In genomic region chr2:111698743-111699554, GRCh38 we compare ENCODE assay signal across 8 cellular contexts.
DNase-seq lines count a peak whose midpoint lies in the region; ATAC-seq and TF ChIP-seq lines count a peak whose summit lies in the region.

No MANE protein-coding gene starts in this region.

- H3K36me3 Mint-ChIP-seq in GM23338 (ENCODE audit: low read depth) = peaks cover 13% of the 10 kb centered on the region; the same call in 2 of the 3 replicates
- H3K36me3 Mint-ChIP-seq in activated CD4-positive, alpha-beta T cell treated with anti-CD3 and anti-CD28 coated beads, Interleukin-2, amount 10 ng/mL, durations not matched to agents 7 days and 5 days (ENCODE audit: low read depth) = peaks cover 2% of the 10 kb centered on the region
- peaks cover 9 to 10% of the 10 kb centered on the region in 2 donors for H3K36me3 Mint-ChIP-seq in stimulated activated naive B cell treated with anti-CD40 and anti-IgM and Interleukin-4, amounts not matched to agents 10 μg/mL and 1 μg/mL and 100 μg/mL, for 72 hours

- no peaks in the 10 kb centered on the region for H4K20me1 ChIP-seq in GM23338 (replicated peaks; ENCODE audit: insufficient read depth)

- POLR2A ChIA-PET in activated CD4-positive, alpha-beta T cell treated with anti-CD3 and anti-CD28 coated beads, Interleukin-2, amount 10 ng/mL, durations not matched to agents 7 days and 5 days (lab: Charles Lee) = no interaction called here

- no peak for ATAC-seq in GM23338
- ATAC-seq in stimulated activated naive B cell treated with anti-CD40 and anti-IgM and Interleukin-4, amounts not matched to agents 10 μg/mL and 1 μg/mL and 100 μg/mL, for 72 hours (replicated peaks) = peak; percentile 67 to 71

- H3K4me1 ChIP-seq in GM23338 (ENCODE audit: insufficient read depth) = peaks cover 4% of the 10 kb centered on the region; the same call in 1 of the 2 replicates
- H3K4me1 ChIP-seq in effector memory CD4-positive, alpha-beta T cell (ENCODE audit: control insufficient read depth, insufficient read depth, low read length, poor library complexity, severe bottlenecking) = peaks cover 4% of the 10 kb centered on the region

- no peak overlapping the region for H3K4me3 Mint-ChIP-seq in GM23338
- H3K4me3 Mint-ChIP-seq in activated CD4-positive, alpha-beta T cell treated with anti-CD3 and anti-CD28 coated beads, Interleukin-2, amount 10 ng/mL, durations not matched to agents 7 days and 5 days = peak overlapping the region; percentile 26
- peak overlapping the region; percentile 25 to 34 for H3K4me3 Mint-ChIP-seq in stimulated activated naive B cell treated with anti-CD40 and anti-IgM and Interleukin-4, amounts not matched to agents 10 μg/mL and 1 μg/mL and 100 μg/mL, for 72 hours

- H3K4me1 Mint-ChIP-seq in GM23338 = peaks cover 20% of the 10 kb centered on the region
- H3K4me1 Mint-ChIP-seq in activated CD4-positive, alpha-beta T cell treated with anti-CD3 and anti-CD28 coated beads, Interleukin-2, amount 10 ng/mL, durations not matched to agents 7 days and 5 days = peaks cover 46% of the 10 kb centered on the region
- H3K4me1 Mint-ChIP-seq in stimulated activated naive B cell treated with anti-CD40 and anti-IgM and Interleukin-4, amounts not matched to agents 10 μg/mL and 1 μg/mL and 100 μg/mL, for 72 hours = peaks cover 29 to 49% of the 10 kb centered on the region in 2 donors

- no peaks in the 10 kb centered on the region for H3K27me3 ChIP-seq in GM23338 (ENCODE audit: insufficient read depth)
- H3K27me3 ChIP-seq in effector memory CD4-positive, alpha-beta T cell (replicated peaks; ENCODE audit: control insufficient read depth, insufficient read depth, low read length, poor library complexity, severe bottlenecking) = no peaks in the 10 kb centered on the region

- H3K27ac ChIP-seq in GM23338 (ENCODE audit: low read depth) = no peak overlapping the region
- no peak overlapping the region for H3K27ac ChIP-seq in effector memory CD4-positive, alpha-beta T cell (ENCODE audit: insufficient read depth, low read length, poor library complexity, severe bottlenecking)

- peak overlapping the region; percentile 83; the same call in 1 of the 2 replicates for H2AFZ ChIP-seq in GM23338

- CTCF ChIA-PET in activated CD4-positive, alpha-beta T cell treated with anti-CD3 and anti-CD28 coated beads, Interleukin-2, amount 10 ng/mL, durations not matched to agents 7 days and 5 days (lab: Charles Lee) = interaction anchor here (0.6 to 7.2 kb wide), 5 partner anchors 10 to 452 kb away, joined by 3 to 38 read pairs (median 4); no protein-coding TSS in a partner anchor

- no peaks in the 10 kb centered on the region for H3F3A ChIP-seq in GM23338 (replicated peaks; ENCODE audit: low read depth)

- H3K79me2 ChIP-seq in GM23338 (replicated peaks; ENCODE audit: insufficient read depth) = no peaks in the 10 kb centered on the region

- TF ChIP-seq CTCF in AG10803 (conservative IDR thresholded peaks at IDR 0.05; ENCODE audit: low read length) (peak; percentile 63), GM23338 (conservative IDR thresholded peaks at IDR 0.05; ENCODE audit: low read depth in 2 of 2) (peak in 1 of 2 experiments; percentile 56; a peak in 2 of 4 replicates)

- H3K4me2 ChIP-seq in GM23338 = no peak overlapping the region

- H3K9me3 Mint-ChIP-seq in GM23338 = peaks cover 4% of the 10 kb centered on the region; the same call in 1 of the 3 replicates
- peaks cover 5% of the 10 kb centered on the region for H3K9me3 Mint-ChIP-seq in activated CD4-positive, alpha-beta T cell treated with anti-CD3 and anti-CD28 coated beads, Interleukin-2, amount 10 ng/mL, durations not matched to agents 7 days and 5 days
- peaks cover 3 to 4% of the 10 kb centered on the region in 2 donors for H3K9me3 Mint-ChIP-seq in stimulated activated naive B cell treated with anti-CD40 and anti-IgM and Interleukin-4, amounts not matched to agents 10 μg/mL and 1 μg/mL and 100 μg/mL, for 72 hours

- H3K9me3 ChIP-seq in effector memory CD4-positive, alpha-beta T cell (ENCODE audit: control insufficient read depth, low read length) = no peaks in the 10 kb centered on the region

- no peaks in the 10 kb centered on the region for H3K9me2 ChIP-seq in GM23338 (ENCODE audit: insufficient read depth)

- H3K27me3 Mint-ChIP-seq in GM23338 (ENCODE audit: insufficient read depth, low read depth, poor library complexity) = peaks cover 18% of the 10 kb centered on the region
- peaks cover 12% of the 10 kb centered on the region for H3K27me3 Mint-ChIP-seq in activated CD4-positive, alpha-beta T cell treated with anti-CD3 and anti-CD28 coated beads, Interleukin-2, amount 10 ng/mL, durations not matched to agents 7 days and 5 days
- H3K27me3 Mint-ChIP-seq in stimulated activated naive B cell treated with anti-CD40 and anti-IgM and Interleukin-4, amounts not matched to agents 10 μg/mL and 1 μg/mL and 100 μg/mL, for 72 hours = peaks cover 5 to 12% of the 10 kb centered on the region in 2 donors

- no peaks in the 10 kb centered on the region for H3K36me3 ChIP-seq in GM23338 (ENCODE audit: insufficient read depth)
- no peaks in the 10 kb centered on the region for H3K36me3 ChIP-seq in effector memory CD4-positive, alpha-beta T cell (ENCODE audit: control insufficient read depth, insufficient read depth, low read length)

- DNase-seq in AG10803 (ENCODE audit: low read depth) (peak; percentile 97), GM23338 (ENCODE audit: low spot score) (peak; percentile 50), NCI-H524 treated with DMSO at 0.1 percent for 48 hours (lab: John Stamatoyannopoulos, UW) (peak; percentile 30), mucosa of gallbladder (ENCODE audit: low spot score) (peak; percentile 80), DMS114 treated with DMSO at 0.1 percent for 48 hours (lab: John Stamatoyannopoulos, UW; ENCODE audit: unreplicated experiment) (no peak)
- DNase-seq in activated CD4-positive, alpha-beta T cell treated with anti-CD3 and anti-CD28 coated beads, Interleukin-2, amount 10 ng/mL, durations not matched to agents 7 days and 5 days = peak; percentile 62
- DNase-seq in effector memory CD4-positive, alpha-beta T cell = peak; percentile 21 to 33 (median 26)
- DNase-seq in stimulated activated naive B cell treated with anti-CD40 and anti-IgM and Interleukin-4, amounts not matched to agents 10 μg/mL and 1 μg/mL and 100 μg/mL, for 72 hours = peak; percentile 22

- no peak overlapping the region for H3K4me3 ChIP-seq in AG10803 (ENCODE audit: low read length)
- H3K4me3 ChIP-seq in GM23338 = no peak overlapping the region
- no peak overlapping the region for H3K4me3 ChIP-seq in effector memory CD4-positive, alpha-beta T cell (ENCODE audit: insufficient read depth, low read depth, low read length, poor library complexity, severe bottlenecking)

- H3K27ac Mint-ChIP-seq in GM23338 = peak overlapping the region; percentile 89
- H3K27ac Mint-ChIP-seq in activated CD4-positive, alpha-beta T cell treated with anti-CD3 and anti-CD28 coated beads, Interleukin-2, amount 10 ng/mL, durations not matched to agents 7 days and 5 days = peak overlapping the region; percentile 77
- H3K27ac Mint-ChIP-seq in stimulated activated naive B cell treated with anti-CD40 and anti-IgM and Interleukin-4, amounts not matched to agents 10 μg/mL and 1 μg/mL and 100 μg/mL, for 72 hours = peak overlapping the region; percentile 51
